In the genomic region with DNA sequence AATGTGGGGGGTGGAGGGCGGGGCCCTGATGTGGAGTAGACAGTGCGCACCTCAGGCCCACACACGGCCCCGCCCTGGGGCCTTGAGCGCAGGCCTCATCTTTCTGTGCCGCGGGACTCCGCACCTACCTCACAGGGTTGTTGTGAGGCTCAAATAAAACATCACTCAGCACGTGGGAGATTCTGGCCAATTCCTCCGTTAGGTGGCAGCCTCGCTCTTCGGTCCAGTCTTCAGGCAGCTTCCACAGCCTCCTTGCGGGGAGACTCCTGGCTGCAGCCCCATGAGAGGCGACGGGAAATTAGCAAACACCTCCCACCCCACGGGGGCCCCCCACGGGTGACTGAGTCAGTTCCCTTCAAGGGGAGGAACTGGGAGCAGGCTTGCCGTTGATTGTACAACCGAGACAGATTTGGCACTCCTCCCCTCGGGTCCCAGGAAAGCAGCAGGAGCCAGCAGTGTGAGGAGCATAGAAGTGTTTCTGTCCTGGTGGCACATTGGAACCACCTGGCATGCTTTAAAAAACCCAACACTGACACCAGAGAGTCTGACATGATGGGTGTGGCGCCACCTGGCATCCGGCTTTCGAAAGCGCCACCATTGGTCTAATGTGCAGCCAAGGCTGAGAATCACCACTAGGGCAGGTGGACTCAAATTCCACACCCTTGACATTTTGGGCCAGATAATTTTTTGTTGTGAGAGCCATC, we compare ENCODE assay signal across 8 cellular contexts. TPM values are rescaled to one million over a fixed set of nuclear protein-coding genes. Genes with fewer than 3 reads are reported as not detected.
A peak's percentile ranks its signal among the peaks of the same experiment; 100 is the strongest.
DNase-seq lines count a peak whose midpoint lies in the region; ATAC-seq, FAIRE-seq and TF ChIP-seq lines count a peak whose summit lies in the region.

No MANE protein-coding gene starts in this region.

- no peak overlapping the region for H3K4me3 ChIP-seq in SJCRH30

- ATAC-seq in foreskin keratinocyte (peak; percentile 82), GM18505 (IDR thresholded peaks at IDR 0.05; ENCODE audit: unreplicated experiment) (no peak)

- peak; percentile 82 for TF ChIP-seq CTCF in foreskin keratinocyte (conservative IDR thresholded peaks at IDR 0.05)

- H3K36me3 ChIP-seq in SJCRH30 = no peaks in the 10 kb centered on the region

- no peak for FAIRE-seq in GM12891 (lab: Jason Lieb, UNC)

- H3K27me3 ChIP-seq in foreskin keratinocyte (no peaks in the 10 kb centered on the region), SJCRH30 (no peaks in the 10 kb centered on the region)

- no peak overlapping the region for H3K27ac ChIP-seq in foreskin keratinocyte
- no peak overlapping the region for H3K27ac ChIP-seq in SJCRH30

- no peaks in the 10 kb centered on the region for H3K4me1 ChIP-seq in foreskin keratinocyte
- no peaks in the 10 kb centered on the region for H3K4me1 ChIP-seq in SJCRH30

- H3K9me3 ChIP-seq in SJCRH30 (replicated peaks) = no peaks in the 10 kb centered on the region

- no peak for TF ChIP-seq POLR2A in GM12891 (IDR thresholded peaks at IDR 0.05; ENCODE audit: low read depth, low read length)
- TF ChIP-seq POLR2A in GM18505 (IDR thresholded peaks at IDR 0.05; ENCODE audit: borderline replicate concordance, extremely low read depth, insufficient read depth, insufficient read length) = no peak

- intact Hi-C loops in posterior cingulate gyrus (cut with DNase I) = loop anchor here (10.0 kb wide), 1 partner anchor 346 kb away; no protein-coding TSS in a partner anchor

- DNase-seq in DMS153 (lab: John Stamatoyannopoulos, UW) (peak; percentile 77), NCI-H1092 treated with DMSO at 0.1 percent for 48 hours (lab: John Stamatoyannopoulos, UW) (peak; percentile 77), UCSD-AML1 (lab: John Stamatoyannopoulos, UW; ENCODE audit: unreplicated experiment) (peak; percentile 22), foreskin keratinocyte (peak; percentile 59 to 73), posterior cingulate gyrus (peak; percentile 38 to 96 (median 68)), GM12891 (ENCODE audit: insufficient read length, low spot score) (no peak), SJCRH30 (no peak)

TF ChIP-seq in GM12891, 5 proteins besides CTCF, POLR2A, EP300 and RAD21:
- TF ChIP-seq POLR2AphosphoS5 (IDR thresholded peaks at IDR 0.05; ENCODE audit: low read depth, low read length) (no peak), TAF1 (IDR thresholded peaks at IDR 0.05; ENCODE audit: low read depth, low read length) (no peak), PAX5 (IDR thresholded peaks at IDR 0.05; ENCODE audit: insufficient read depth, low read length, severe bottlenecking) (no peak), POU2F2 (IDR thresholded peaks at IDR 0.05; ENCODE audit: low read depth, low read length) (no peak), SPI1 (IDR thresholded peaks at IDR 0.05; ENCODE audit: low read depth, low read length) (no peak)

RNA-seq across cellular contexts. Expression of a gene that starts 7.6 kb away (rescaled TPM):
- 7.3 and 9.5 TPM in 2 replicates for total RNA-seq in foreskin keratinocyte
- polyA plus RNA-seq in foreskin keratinocyte = 9.2 and 12.1 TPM in 2 replicates
- 6.4 TPM for polyA plus RNA-seq in GM12891 (2012; ENCODE audit: low read depth, missing spikeins)
- 5.1 and 6.0 TPM in 2 replicates for total RNA-seq in SJCRH30 (2014; rRNA removed; shearing (Covaris generic))

RNA-seq across cellular contexts. Expression of a gene that starts 17.3 kb away (rescaled TPM):
- 7.9 and 8.8 TPM in 2 replicates for total RNA-seq in foreskin keratinocyte
- 10.3 and 12.5 TPM in 2 replicates for polyA plus RNA-seq in foreskin keratinocyte
- 8.9 TPM for polyA plus RNA-seq in GM12891 (2012; ENCODE audit: low read depth, missing spikeins)
- total RNA-seq in SJCRH30 (2014; rRNA removed; shearing (Covaris generic)) = 13.7 and 18.1 TPM in 2 replicates

Comparison
In these comparisons a context has a peak if more than half of its experiments do, and no peak if none do; other contexts are left out.
1. DNase-seq: peak in DMS153 (single experiment), NCI-H1092 treated with DMSO at 0.1 percent for 48 hours (single experiment), UCSD-AML1 (single experiment), foreskin keratinocyte (2 of 2) and posterior cingulate gyrus (10 of 10); none in GM12891 (single experiment) and SJCRH30 (0 of 2).